In genomic region chr22:36330655-36331305, GRCh38 we compare ENCODE assay signal across 8 cellular contexts. TPM values are rescaled to one million over a fixed set of nuclear protein-coding genes. Genes with fewer than 3 reads are reported as not detected.
DNase-seq lines count a peak whose midpoint lies in the region; ATAC-seq lines count a peak whose summit lies in the region.

No MANE protein-coding gene starts in this region.

- CTCF ChIA-PET in activated CD4-positive, alpha-beta T cell treated with anti-CD3 and anti-CD28 coated beads for 36 hours (lab: Charles Lee): interaction anchor here (0.6 to 2.8 kb wide), 10 partner anchors 9 to 714 kb away, joined by 3 to 11 read pairs (median 4); no protein-coding TSS in a partner anchor

- H3K27me3 Mint-ChIP-seq in activated CD4-positive, alpha-beta T cell treated with anti-CD3 and anti-CD28 coated beads for 36 hours: no peaks in the 10 kb centered on the region
- no peaks in the 10 kb centered on the region for H3K27me3 Mint-ChIP-seq in activated T-cell treated with anti-CD3 and anti-CD28 coated beads, Interleukin-2, amount 50 U/mL, for 4 hours (ENCODE audit: low read depth)

- POLR2A ChIA-PET in activated CD4-positive, alpha-beta T cell treated with anti-CD3 and anti-CD28 coated beads for 36 hours (lab: Charles Lee): interaction anchor here (0.9 to 4.6 kb wide), 8 partner anchors 14 to 139 kb away, joined by 3 to 44 read pairs (median 7); partner anchors contain the start of gene MYH9

- intact Hi-C loops in activated CD4-positive, alpha-beta T cell treated with anti-CD3 and anti-CD28 coated beads for 36 hours (cut with DNase I, micrococcal nuclease): loop anchor here (1.0 to 2.0 kb wide), 3 partner anchors 27 to 140 kb away; no protein-coding TSS in a partner anchor
- intact Hi-C loops in left ventricle myocardium superior (cut with micrococcal nuclease): no loop called here

- H3K36me3 Mint-ChIP-seq in activated CD4-positive, alpha-beta T cell treated with anti-CD3 and anti-CD28 coated beads for 36 hours (ENCODE audit: low read depth): peaks cover 93% of the 10 kb centered on the region
- H3K36me3 Mint-ChIP-seq in activated T-cell treated with anti-CD3 and anti-CD28 coated beads, Interleukin-2, amount 50 U/mL, for 4 hours (ENCODE audit: insufficient read depth): peaks cover 72% of the 10 kb centered on the region

- ATAC-seq in activated CD4-positive, alpha-beta T cell treated with anti-CD3 and anti-CD28 coated beads for 36 hours: no peak
- ATAC-seq in activated T-cell treated with anti-CD3 and anti-CD28 coated beads, Interleukin-2, amount 50 U/mL, for 4 hours: no peak
- ATAC-seq in left ventricle myocardium superior: peak; percentile 3
- no peak for ATAC-seq in GM18861 (IDR thresholded peaks at IDR 0.05; ENCODE audit: unreplicated experiment)

- H3K4me3 Mint-ChIP-seq in activated CD4-positive, alpha-beta T cell treated with anti-CD3 and anti-CD28 coated beads for 36 hours: peak overlapping the region; percentile 77
- peak overlapping the region; percentile 77 for H3K4me3 Mint-ChIP-seq in activated T-cell treated with anti-CD3 and anti-CD28 coated beads, Interleukin-2, amount 50 U/mL, for 4 hours

- no peaks in the 10 kb centered on the region for H3K9me3 Mint-ChIP-seq in activated CD4-positive, alpha-beta T cell treated with anti-CD3 and anti-CD28 coated beads for 36 hours (ENCODE audit: low read depth)
- no peaks in the 10 kb centered on the region for H3K9me3 Mint-ChIP-seq in activated T-cell treated with anti-CD3 and anti-CD28 coated beads, Interleukin-2, amount 50 U/mL, for 4 hours

- peak overlapping the region; percentile 99 for H3K27ac Mint-ChIP-seq in activated CD4-positive, alpha-beta T cell treated with anti-CD3 and anti-CD28 coated beads for 36 hours

- DNase-seq in activated CD4-positive, alpha-beta T cell treated with anti-CD3 and anti-CD28 coated beads for 36 hours: no peak
- DNase-seq in activated CD4-positive, alpha-beta T cell treated with anti-CD3 and anti-CD28 coated beads for 1 hour: no peak
- no peak for DNase-seq in activated T-cell treated with anti-CD3 and anti-CD28 coated beads, Interleukin-2, amount 50 U/mL, for 4 hours
- DNase-seq in left ventricle myocardium superior (peak; percentile 64), SIG-M5 (lab: John Stamatoyannopoulos, UW) (no peak), NCI-H128 (lab: John Stamatoyannopoulos, UW; ENCODE audit: unreplicated experiment) (no peak)
- DNase-seq in stimulated activated CD8-positive, alpha-beta memory T cell treated with anti-CD3 and anti-CD28 coated beads, Interleukin-4, amount 100 ng/mL, for 48 hours: peak; percentile 51

- peaks cover 89% of the 10 kb centered on the region for H3K4me1 Mint-ChIP-seq in activated CD4-positive, alpha-beta T cell treated with anti-CD3 and anti-CD28 coated beads for 36 hours
- peaks cover 90% of the 10 kb centered on the region for H3K4me1 Mint-ChIP-seq in activated T-cell treated with anti-CD3 and anti-CD28 coated beads, Interleukin-2, amount 50 U/mL, for 4 hours (ENCODE audit: low read depth)

RNA-seq across cellular contexts. Expression of gene MYH9, which starts 57.0 kb away (rescaled TPM):
- total RNA-seq in activated CD4-positive, alpha-beta T cell treated with anti-CD3 and anti-CD28 coated beads for 36 hours: 100 to 1,000 TPM; 720 to 773 TPM
- 100 to 1,000 TPM; 673 to 753 (median 716) TPM for total RNA-seq in activated T-cell treated with anti-CD3 and anti-CD28 coated beads, Interleukin-2, amount 50 U/mL, for 4 hours
- total RNA-seq in left ventricle myocardium superior: 161 TPM

Comparison
In these comparisons a context has a peak if more than half of its experiments do, and no peak if none do; other contexts are left out.
1. DNase-seq: peak in left ventricle myocardium superior (single experiment) and stimulated activated CD8-positive, alpha-beta memory T cell treated with anti-CD3 and anti-CD28 coated beads, Interleukin-4, amount 100 ng/mL, for 48 hours (single experiment); none in activated CD4-positive, alpha-beta T cell treated with anti-CD3 and anti-CD28 coated beads for 36 hours (single experiment), activated CD4-positive, alpha-beta T cell treated with anti-CD3 and anti-CD28 coated beads for 1 hour (single experiment), activated T-cell treated with anti-CD3 and anti-CD28 coated beads, Interleukin-2, amount 50 U/mL, for 4 hours (single experiment), SIG-M5 (single experiment) and NCI-H128 (single experiment).